ENCODE assay signal across 8 cellular contexts in genomic region chr2:27891063-27891819, GRCh38. TPM values are rescaled to one million over a fixed set of nuclear protein-coding genes. Genes with fewer than 3 reads are reported as not detected.
A peak's percentile ranks its signal among the peaks of the same experiment; 100 is the strongest.
DNase-seq lines count a peak whose midpoint lies in the region; ATAC-seq and TF ChIP-seq lines count a peak whose summit lies in the region.

No MANE protein-coding gene starts in this region.

- no peaks in the 10 kb centered on the region for H3K9me3 Mint-ChIP-seq in activated T-helper 2 cell treated with anti-CD3 and anti-CD28 coated beads, Interferon-gamma antibody, Interleukin-2, Interleukin-4, amounts not matched to agents 10 μg/mL and 5 μg/mL and 100 μg/mL, durations not matched to agents 14 hours and 24 hours and 36 hours
- H3K9me3 Mint-ChIP-seq in nephron = no peaks in the 10 kb centered on the region
- no peaks in the 10 kb centered on the region for H3K9me3 Mint-ChIP-seq in stimulated activated naive CD8-positive, alpha-beta T cell treated with anti-CD3 and anti-CD28 coated beads, Interleukin-15, Interleukin-2, amounts not matched to agents 100 ng/mL and 50 ng/mL, for 24 hours

- CTCF ChIA-PET in AG04449 (lab: Yijun Ruan, JAX) = no interaction called here

- no peak for DNase-seq in AG04449 (ENCODE audit: low read depth, low spot score)
- peak; percentile 70 for DNase-seq in HK-2 (ENCODE audit: unreplicated experiment)
- peak; percentile 95 for DNase-seq in RKO (ENCODE audit: low spot score)
- DNase-seq in activated T-helper 2 cell treated with anti-CD3 and anti-CD28 coated beads, Interferon-gamma antibody, Interleukin-2, Interleukin-4, amounts not matched to agents 10 μg/mL and 5 μg/mL and 100 μg/mL, durations not matched to agents 14 hours and 24 hours and 36 hours (ENCODE audit: low spot score) = peak; percentile 82
- DNase-seq in fibroblast of peridontal ligament (ENCODE audit: extremely low read depth) = peak; percentile 91

- POLR2A ChIA-PET in AG04449 (lab: Yijun Ruan, JAX) = no interaction called here

- H3K27ac Mint-ChIP-seq in activated T-helper 2 cell treated with anti-CD3 and anti-CD28 coated beads, Interferon-gamma antibody, Interleukin-2, Interleukin-4, amounts not matched to agents 10 μg/mL and 5 μg/mL and 100 μg/mL, durations not matched to agents 14 hours and 24 hours and 36 hours = peak overlapping the region; percentile 98
- peak overlapping the region; percentile 98 to 100 (median 99) for H3K27ac Mint-ChIP-seq in nephron
- H3K27ac Mint-ChIP-seq in stimulated activated naive CD8-positive, alpha-beta T cell treated with anti-CD3 and anti-CD28 coated beads, Interleukin-15, Interleukin-2, amounts not matched to agents 100 ng/mL and 50 ng/mL, for 24 hours = peak overlapping the region; percentile 100

- no peak for TF ChIP-seq CTCF in AG04449 (IDR thresholded peaks at IDR 0.05; ENCODE audit: insufficient read depth, low read length, missing control alignments)
- TF ChIP-seq CTCF in nephron (IDR thresholded peaks at IDR 0.05; ENCODE audit: unreplicated experiment in 3 of 3) = no peak

- intact Hi-C loops in activated T-helper 2 cell treated with anti-CD3 and anti-CD28 coated beads, Interferon-gamma antibody, Interleukin-2, Interleukin-4, amounts not matched to agents 10 μg/mL and 5 μg/mL and 100 μg/mL, durations not matched to agents 14 hours and 24 hours and 36 hours (cut with micrococcal nuclease) = loop anchor here (5.0 kb wide), 3 partner anchors 386 to 561 kb away; no protein-coding TSS in a partner anchor

- H3K4me1 Mint-ChIP-seq in activated T-helper 2 cell treated with anti-CD3 and anti-CD28 coated beads, Interferon-gamma antibody, Interleukin-2, Interleukin-4, amounts not matched to agents 10 μg/mL and 5 μg/mL and 100 μg/mL, durations not matched to agents 14 hours and 24 hours and 36 hours (ENCODE audit: low read depth) = peaks cover 54% of the 10 kb centered on the region
- H3K4me1 Mint-ChIP-seq in nephron = peaks cover 29% of the 10 kb centered on the region
- H3K4me1 Mint-ChIP-seq in stimulated activated naive CD8-positive, alpha-beta T cell treated with anti-CD3 and anti-CD28 coated beads, Interleukin-15, Interleukin-2, amounts not matched to agents 100 ng/mL and 50 ng/mL, for 24 hours (ENCODE audit: low read depth) = peaks cover 61% of the 10 kb centered on the region

- H3K36me3 Mint-ChIP-seq in activated T-helper 2 cell treated with anti-CD3 and anti-CD28 coated beads, Interferon-gamma antibody, Interleukin-2, Interleukin-4, amounts not matched to agents 10 μg/mL and 5 μg/mL and 100 μg/mL, durations not matched to agents 14 hours and 24 hours and 36 hours (ENCODE audit: low read depth) = peaks cover 29% of the 10 kb centered on the region
- peaks cover under 1% of the 10 kb centered on the region for H3K36me3 Mint-ChIP-seq in nephron (ENCODE audit: low read depth)
- H3K36me3 Mint-ChIP-seq in stimulated activated naive CD8-positive, alpha-beta T cell treated with anti-CD3 and anti-CD28 coated beads, Interleukin-15, Interleukin-2, amounts not matched to agents 100 ng/mL and 50 ng/mL, for 24 hours (ENCODE audit: low read depth) = peaks cover 33% of the 10 kb centered on the region

- peak overlapping the region; percentile 82 for H3K4me3 ChIP-seq in AG04449 (ENCODE audit: low read depth, low read length)

- peak overlapping the region; percentile 94 for H3K4me3 Mint-ChIP-seq in activated T-helper 2 cell treated with anti-CD3 and anti-CD28 coated beads, Interferon-gamma antibody, Interleukin-2, Interleukin-4, amounts not matched to agents 10 μg/mL and 5 μg/mL and 100 μg/mL, durations not matched to agents 14 hours and 24 hours and 36 hours (ENCODE audit: low read depth)
- peak overlapping the region; percentile 98 to 100 (median 100) for H3K4me3 Mint-ChIP-seq in nephron
- peak overlapping the region; percentile 91 for H3K4me3 Mint-ChIP-seq in stimulated activated naive CD8-positive, alpha-beta T cell treated with anti-CD3 and anti-CD28 coated beads, Interleukin-15, Interleukin-2, amounts not matched to agents 100 ng/mL and 50 ng/mL, for 24 hours

- ATAC-seq in GM18909 (IDR thresholded peaks at IDR 0.05; ENCODE audit: poor library complexity, unreplicated experiment) = peak; percentile 19

- H3K27me3 Mint-ChIP-seq in activated T-helper 2 cell treated with anti-CD3 and anti-CD28 coated beads, Interferon-gamma antibody, Interleukin-2, Interleukin-4, amounts not matched to agents 10 μg/mL and 5 μg/mL and 100 μg/mL, durations not matched to agents 14 hours and 24 hours and 36 hours (ENCODE audit: low read depth) = no peaks in the 10 kb centered on the region
- peaks cover 5% of the 10 kb centered on the region for H3K27me3 Mint-ChIP-seq in nephron (ENCODE audit: low read depth)
- H3K27me3 Mint-ChIP-seq in stimulated activated naive CD8-positive, alpha-beta T cell treated with anti-CD3 and anti-CD28 coated beads, Interleukin-15, Interleukin-2, amounts not matched to agents 100 ng/mL and 50 ng/mL, for 24 hours = peaks cover 3% of the 10 kb centered on the region

RNA-seq across cellular contexts. Expression of gene BABAM2, which starts 0.7 kb away (rescaled TPM):
- total RNA-seq in activated T-helper 2 cell treated with anti-CD3 and anti-CD28 coated beads, Interferon-gamma antibody, Interleukin-2, Interleukin-4, amounts not matched to agents 10 μg/mL and 5 μg/mL and 100 μg/mL, durations not matched to agents 14 hours and 24 hours and 36 hours = 49.0 and 54.5 TPM in 2 replicates

RNA-seq across cellular contexts. Expression of gene RBKS, which starts 1.1 kb away (rescaled TPM):
- 1.8 and 3.0 TPM in 2 replicates for total RNA-seq in activated T-helper 2 cell treated with anti-CD3 and anti-CD28 coated beads, Interferon-gamma antibody, Interleukin-2, Interleukin-4, amounts not matched to agents 10 μg/mL and 5 μg/mL and 100 μg/mL, durations not matched to agents 14 hours and 24 hours and 36 hours
